33 cellular contexts compared by ENCODE assay signal in genomic region chr10:19012111-19012510, GRCh38.
"Had no signal": no experiment of that assay in that cellular context is flagged by ENCODE, and none has a peak within 500 bp of the region (broad histone marks: within the 10 kb centered on the region; RNA-seq: fewer than 3 reads in every experiment).

No MANE protein-coding gene starts in this region.

- DNase-seq: activated effector memory CD4-positive, alpha-beta T cell treated with anti-CD3 and anti-CD28 coated beads, Interleukin-2, amount 50 U/mL, for 16 hours; activated effector memory CD4-positive, alpha-beta T cell treated with Interleukin-2 at 50 U/mL for 16 hours; activated gamma-delta T cell; activated gamma-delta T cell treated with Interleukin-2 at 50 U/mL for 16 hours; activated naive CD4-positive, alpha-beta T cell; activated naive CD4-positive, alpha-beta T cell treated with anti-CD3 and anti-CD28 coated beads for 36 hours; activated naive CD4-positive, alpha-beta T cell treated with anti-CD3 and anti-CD28 coated beads, Interleukin-2, amount 10 ng/mL, durations not matched to agents 7 days and 5 days; activated naive CD4-positive, alpha-beta T cell treated with anti-CD3 and anti-CD28 coated beads, Interleukin-2, amount 50 U/mL, for 16 hours; activated naive CD4-positive, alpha-beta T cell treated with Interleukin-2 at 50 U/mL for 16 hours; activated naive CD8-positive, alpha-beta T cell treated with anti-CD3 and anti-CD28 coated beads for 36 hours; activated naive CD8-positive, alpha-beta T cell treated with anti-CD3 and anti-CD28 coated beads, Interleukin-2, amount 10 ng/mL, durations not matched to agents 7 days and 5 days; activated naive CD8-positive, alpha-beta T cell treated with anti-CD3 and anti-CD28 coated beads, Interleukin-2, amount 50 U/mL, for 24 hours; activated T-cell treated with anti-CD3 and anti-CD28 coated beads, Interleukin-2, amount 50 U/mL, for 24 hours; activated T-cell treated with anti-CD3 and anti-CD28 coated beads, Interleukin-2, amount 50 U/mL, for 4 hours; activated T-cell treated with anti-CD3 and anti-CD28 coated beads, Interleukin-2, amount 50 U/mL, for 48 hours; activated T-cell treated with anti-CD3 and anti-CD28 coated beads, Interleukin-2, amount 50 U/mL, for 72 hours; adrenal gland; amniotic stem cell; amygdala; anterior cingulate cortex; aorta; body of pancreas; brain microvascular endothelial cell; caudate nucleus; central memory CD4-positive, alpha-beta T cell; cerebellar nuclear complex had no signal

- H3K4me1 ChIP-seq: adrenal gland, ascending aorta, body of pancreas, breast epithelium had no signal

- H3K27me3 ChIP-seq: adrenal gland, ascending aorta, body of pancreas, brain microvascular endothelial cell, breast epithelium, cardiac muscle cell had no signal

- H3K36me3 ChIP-seq: adrenal gland, ascending aorta, brain microvascular endothelial cell, breast epithelium, cardiac muscle cell had no signal

- H3K27ac ChIP-seq: adrenal gland, ascending aorta, body of pancreas, brain microvascular endothelial cell, breast epithelium, cardiac muscle cell had no signal

- H3K4me3 ChIP-seq: adrenal gland, ascending aorta, body of pancreas, breast epithelium, cardiac muscle cell had no signal

- ATAC-seq: activated naive CD4-positive, alpha-beta T cell treated with anti-CD3 and anti-CD28 coated beads, Interleukin-2, amount 50 U/mL, for 72 hours; activated naive CD8-positive, alpha-beta T cell treated with anti-CD3 and anti-CD28 coated beads, Interleukin-2, amount 50 U/mL, for 24 hours; activated T-cell treated with anti-CD3 and anti-CD28 coated beads, Interleukin-2, amount 50 U/mL, for 4 hours; activated T-cell treated with anti-CD3 and anti-CD28 coated beads, Interleukin-2, amount 50 U/mL, for 72 hours; activated T-helper 17 cell treated with anti-CD3 and anti-CD28 coated beads, Interleukin-2, amount 50 U/mL, for 72 hours; body of pancreas had no signal

- H3K9me3 ChIP-seq: adrenal gland, ascending aorta, body of pancreas, breast epithelium had no signal

- FAIRE-seq: astrocyte, bronchial epithelial cell had no signal
